ENCODE assay signal across 1 cellular context in genomic region chr16:67191995-67192681, GRCh38.
TF ChIP-seq lines count a peak whose summit lies in the region.

E2F4 (plus strand) TSS chr16:67192155; CDS start chr16:67192228, 73 bp downstream.

TF ChIP-seq in HepG2, 621 proteins besides CTCF, POLR2A, EP300 and RAD21 (continued from another document and continues in another):
- TF ChIP-seq SIX4 (CRISPR knock-in tag; IDR thresholded peaks at IDR 0.05) (no peak; the same call in 1 of the 2 replicates), PHF8 (CRISPR knock-in tag; IDR thresholded peaks at IDR 0.05) (peak; percentile 97), EZH2 (conservative IDR thresholded peaks at IDR 0.05; ENCODE audit: low read depth, low read length) (peak; percentile 72; the same call in 1 of the 2 replicates), SRF (IDR thresholded peaks at IDR 0.05; ENCODE audit: low read depth, low read length) (peak; percentile 66), ZNF776 (CRISPR knock-in tag; IDR thresholded peaks at IDR 0.05) (no peak; the same call in 1 of the 2 replicates), PHB2 (IDR thresholded peaks at IDR 0.05; ENCODE audit: partially characterized antibody) (no peak), KLF16 (CRISPR knock-in tag; IDR thresholded peaks at IDR 0.05) (peak in 1 of 2 experiments; percentile 49; a peak in 1 of 4 replicates), CBX1 (IDR thresholded peaks at IDR 0.05; ENCODE audit: low read depth) (peak; percentile 72), ARNT2 (CRISPR knock-in tag; IDR thresholded peaks at IDR 0.05; ENCODE audit: low read depth) (peak; percentile 85), POGZ (CRISPR knock-in tag; IDR thresholded peaks at IDR 0.05) (peak; percentile 83), MED8 (CRISPR knock-in tag; IDR thresholded peaks at IDR 0.05; ENCODE audit: insufficient replicate concordance) (no peak), ZNF33B (CRISPR knock-in tag; IDR thresholded peaks at IDR 0.05) (peak; percentile 53; the same call in 1 of the 2 replicates), MAFK (conservative IDR thresholded peaks at IDR 0.05 in 1 of 2, IDR thresholded peaks at IDR 0.05 in 1 of 2; ENCODE audit: low read length in 2 of 2) (no peak), ZNF256 (CRISPR knock-in tag; conservative IDR thresholded peaks at IDR 0.05) (no peak), ZNF746 (CRISPR knock-in tag; IDR thresholded peaks at IDR 0.05) (no peak), ZNF768 (CRISPR knock-in tag; IDR thresholded peaks at IDR 0.05) (no peak; the same call in 1 of the 2 replicates), ZNF891 (CRISPR knock-in tag; IDR thresholded peaks at IDR 0.05) (peak; percentile 95), E2F1 (CRISPR knock-in tag; IDR thresholded peaks at IDR 0.05) (0 out of 2 replicates have a peak, but pooled peaks have one; percentile 44), SALL2 (CRISPR knock-in tag; IDR thresholded peaks at IDR 0.05) (peak; percentile 95), ZNF580 (CRISPR knock-in tag; IDR thresholded peaks at IDR 0.05; ENCODE audit: borderline replicate concordance, low read depth) (peak; percentile 85; the same call in 1 of the 2 replicates), ATRX (CRISPR knock-in tag; IDR thresholded peaks at IDR 0.05; ENCODE audit: borderline replicate concordance) (no peak), ZNF614 (CRISPR knock-in tag; IDR thresholded peaks at IDR 0.05; ENCODE audit: borderline replicate concordance) (peak; percentile 62; the same call in 1 of the 2 replicates), MAF1 (CRISPR knock-in tag; IDR thresholded peaks at IDR 0.05; ENCODE audit: borderline replicate concordance) (0 out of 2 replicates have a peak, but pooled peaks have one; percentile 78), TEAD3 (CRISPR knock-in tag; optimal IDR thresholded peaks at IDR 0.05; ENCODE audit: borderline replicate concordance) (peak; percentile 71), HOXA5 (CRISPR knock-in tag; IDR thresholded peaks at IDR 0.05) (peak; percentile 82), CSRNP1 (CRISPR knock-in tag; IDR thresholded peaks at IDR 0.05) (no peak; the same call in 1 of the 2 replicates), PHF20 (CRISPR knock-in tag; IDR thresholded peaks at IDR 0.05) (peak; percentile 95), HBP1 (CRISPR knock-in tag; IDR thresholded peaks at IDR 0.05; ENCODE audit: low read depth) (peak; percentile 68; the same call in 1 of the 2 replicates), ZNF530 (CRISPR knock-in tag; IDR thresholded peaks at IDR 0.05; ENCODE audit: low read depth) (no peak), ZSCAN29 (CRISPR knock-in tag; conservative IDR thresholded peaks at IDR 0.05) (no peak), RFX1 (IDR thresholded peaks at IDR 0.05) (no peak), SNAPC5 (CRISPR knock-in tag; IDR thresholded peaks at IDR 0.05; ENCODE audit: borderline replicate concordance) (no peak), ZNF788 (CRISPR knock-in tag; IDR thresholded peaks at IDR 0.05; ENCODE audit: borderline replicate concordance) (peak; percentile 72; the same call in 1 of the 2 replicates), ZFX (CRISPR knock-in tag; IDR thresholded peaks at IDR 0.05; ENCODE audit: low read depth) (peak; percentile 99), NFIB (CRISPR knock-in tag; IDR thresholded peaks at IDR 0.05; ENCODE audit: borderline replicate concordance) (no peak), LBX2 (CRISPR knock-in tag; IDR thresholded peaks at IDR 0.05; ENCODE audit: borderline replicate concordance) (0 out of 2 replicates have a peak, but pooled peaks have one; percentile 44)
- TF ChIP-seq, protein P1, sequence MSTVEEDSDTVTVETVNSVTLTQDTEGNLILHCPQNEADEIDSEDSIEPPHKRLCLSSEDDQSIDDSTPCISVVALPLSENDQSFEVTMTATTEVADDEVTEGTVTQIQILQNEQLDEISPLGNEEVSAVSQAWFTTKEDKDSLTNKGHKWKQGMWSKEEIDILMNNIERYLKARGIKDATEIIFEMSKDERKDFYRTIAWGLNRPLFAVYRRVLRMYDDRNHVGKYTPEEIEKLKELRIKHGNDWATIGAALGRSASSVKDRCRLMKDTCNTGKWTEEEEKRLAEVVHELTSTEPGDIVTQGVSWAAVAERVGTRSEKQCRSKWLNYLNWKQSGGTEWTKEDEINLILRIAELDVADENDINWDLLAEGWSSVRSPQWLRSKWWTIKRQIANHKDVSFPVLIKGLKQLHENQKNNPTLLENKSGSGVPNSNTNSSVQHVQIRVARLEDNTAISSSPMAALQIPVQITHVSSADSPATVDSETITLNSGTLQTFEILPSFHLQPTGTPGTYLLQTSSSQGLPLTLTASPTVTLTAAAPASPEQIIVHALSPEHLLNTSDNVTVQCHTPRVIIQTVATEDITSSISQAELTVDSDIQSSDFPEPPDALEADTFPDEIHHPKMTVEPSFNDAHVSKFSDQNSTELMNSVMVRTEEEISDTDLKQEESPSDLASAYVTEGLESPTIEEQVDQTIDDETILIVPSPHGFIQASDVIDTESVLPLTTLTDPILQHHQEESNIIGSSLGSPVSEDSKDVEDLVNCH (CRISPR knock-in tag; IDR thresholded peaks at IDR 0.05) = no peak
- TF ChIP-seq, protein P2, sequence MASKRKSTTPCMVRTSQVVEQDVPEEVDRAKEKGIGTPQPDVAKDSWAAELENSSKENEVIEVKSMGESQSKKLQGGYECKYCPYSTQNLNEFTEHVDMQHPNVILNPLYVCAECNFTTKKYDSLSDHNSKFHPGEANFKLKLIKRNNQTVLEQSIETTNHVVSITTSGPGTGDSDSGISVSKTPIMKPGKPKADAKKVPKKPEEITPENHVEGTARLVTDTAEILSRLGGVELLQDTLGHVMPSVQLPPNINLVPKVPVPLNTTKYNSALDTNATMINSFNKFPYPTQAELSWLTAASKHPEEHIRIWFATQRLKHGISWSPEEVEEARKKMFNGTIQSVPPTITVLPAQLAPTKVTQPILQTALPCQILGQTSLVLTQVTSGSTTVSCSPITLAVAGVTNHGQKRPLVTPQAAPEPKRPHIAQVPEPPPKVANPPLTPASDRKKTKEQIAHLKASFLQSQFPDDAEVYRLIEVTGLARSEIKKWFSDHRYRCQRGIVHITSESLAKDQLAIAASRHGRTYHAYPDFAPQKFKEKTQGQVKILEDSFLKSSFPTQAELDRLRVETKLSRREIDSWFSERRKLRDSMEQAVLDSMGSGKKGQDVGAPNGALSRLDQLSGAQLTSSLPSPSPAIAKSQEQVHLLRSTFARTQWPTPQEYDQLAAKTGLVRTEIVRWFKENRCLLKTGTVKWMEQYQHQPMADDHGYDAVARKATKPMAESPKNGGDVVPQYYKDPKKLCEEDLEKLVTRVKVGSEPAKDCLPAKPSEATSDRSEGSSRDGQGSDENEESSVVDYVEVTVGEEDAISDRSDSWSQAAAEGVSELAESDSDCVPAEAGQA (IDR thresholded peaks at IDR 0.05; ENCODE audit: low read depth) = 0 out of 2 replicates have a peak, but pooled peaks have one; percentile 70
- TF ChIP-seq, protein P2 (CRISPR knock-in tag; IDR thresholded peaks at IDR 0.05; ENCODE audit: borderline replicate concordance) = peak; percentile 86
- TF ChIP-seq, protein P3, sequence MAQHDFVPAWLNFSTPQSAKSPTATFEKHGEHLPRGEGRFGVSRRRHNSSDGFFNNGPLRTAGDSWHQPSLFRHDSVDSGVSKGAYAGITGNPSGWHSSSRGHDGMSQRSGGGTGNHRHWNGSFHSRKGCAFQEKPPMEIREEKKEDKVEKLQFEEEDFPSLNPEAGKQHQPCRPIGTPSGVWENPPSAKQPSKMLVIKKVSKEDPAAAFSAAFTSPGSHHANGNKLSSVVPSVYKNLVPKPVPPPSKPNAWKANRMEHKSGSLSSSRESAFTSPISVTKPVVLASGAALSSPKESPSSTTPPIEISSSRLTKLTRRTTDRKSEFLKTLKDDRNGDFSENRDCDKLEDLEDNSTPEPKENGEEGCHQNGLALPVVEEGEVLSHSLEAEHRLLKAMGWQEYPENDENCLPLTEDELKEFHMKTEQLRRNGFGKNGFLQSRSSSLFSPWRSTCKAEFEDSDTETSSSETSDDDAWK (CRISPR knock-in tag; IDR thresholded peaks at IDR 0.05) = no peak
- TF ChIP-seq, protein P4, sequence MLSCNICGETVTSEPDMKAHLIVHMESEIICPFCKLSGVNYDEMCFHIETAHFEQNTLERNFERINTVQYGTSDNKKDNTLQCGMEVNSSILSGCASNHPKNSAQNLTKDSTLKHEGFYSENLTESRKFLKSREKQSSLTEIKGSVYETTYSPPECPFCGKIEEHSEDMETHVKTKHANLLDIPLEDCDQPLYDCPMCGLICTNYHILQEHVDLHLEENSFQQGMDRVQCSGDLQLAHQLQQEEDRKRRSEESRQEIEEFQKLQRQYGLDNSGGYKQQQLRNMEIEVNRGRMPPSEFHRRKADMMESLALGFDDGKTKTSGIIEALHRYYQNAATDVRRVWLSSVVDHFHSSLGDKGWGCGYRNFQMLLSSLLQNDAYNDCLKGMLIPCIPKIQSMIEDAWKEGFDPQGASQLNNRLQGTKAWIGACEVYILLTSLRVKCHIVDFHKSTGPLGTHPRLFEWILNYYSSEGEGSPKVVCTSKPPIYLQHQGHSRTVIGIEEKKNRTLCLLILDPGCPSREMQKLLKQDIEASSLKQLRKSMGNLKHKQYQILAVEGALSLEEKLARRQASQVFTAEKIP (CRISPR knock-in tag; IDR thresholded peaks at IDR 0.05; ENCODE audit: borderline replicate concordance) = no peak
- TF ChIP-seq, protein P5, sequence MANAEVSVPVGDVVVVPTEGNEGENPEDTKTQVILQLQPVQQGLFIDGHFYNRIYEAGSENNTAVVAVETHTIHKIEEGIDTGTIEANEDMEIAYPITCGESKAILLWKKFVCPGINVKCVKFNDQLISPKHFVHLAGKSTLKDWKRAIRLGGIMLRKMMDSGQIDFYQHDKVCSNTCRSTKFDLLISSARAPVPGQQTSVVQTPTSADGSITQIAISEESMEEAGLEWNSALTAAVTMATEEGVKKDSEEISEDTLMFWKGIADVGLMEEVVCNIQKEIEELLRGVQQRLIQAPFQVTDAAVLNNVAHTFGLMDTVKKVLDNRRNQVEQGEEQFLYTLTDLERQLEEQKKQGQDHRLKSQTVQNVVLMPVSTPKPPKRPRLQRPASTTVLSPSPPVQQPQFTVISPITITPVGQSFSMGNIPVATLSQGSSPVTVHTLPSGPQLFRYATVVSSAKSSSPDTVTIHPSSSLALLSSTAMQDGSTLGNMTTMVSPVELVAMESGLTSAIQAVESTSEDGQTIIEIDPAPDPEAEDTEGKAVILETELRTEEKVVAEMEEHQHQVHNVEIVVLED (CRISPR knock-in tag; IDR thresholded peaks at IDR 0.05; ENCODE audit: borderline replicate concordance) = peak; percentile 84
